ENCODE assay signal across 10 cellular contexts in the genomic region with DNA sequence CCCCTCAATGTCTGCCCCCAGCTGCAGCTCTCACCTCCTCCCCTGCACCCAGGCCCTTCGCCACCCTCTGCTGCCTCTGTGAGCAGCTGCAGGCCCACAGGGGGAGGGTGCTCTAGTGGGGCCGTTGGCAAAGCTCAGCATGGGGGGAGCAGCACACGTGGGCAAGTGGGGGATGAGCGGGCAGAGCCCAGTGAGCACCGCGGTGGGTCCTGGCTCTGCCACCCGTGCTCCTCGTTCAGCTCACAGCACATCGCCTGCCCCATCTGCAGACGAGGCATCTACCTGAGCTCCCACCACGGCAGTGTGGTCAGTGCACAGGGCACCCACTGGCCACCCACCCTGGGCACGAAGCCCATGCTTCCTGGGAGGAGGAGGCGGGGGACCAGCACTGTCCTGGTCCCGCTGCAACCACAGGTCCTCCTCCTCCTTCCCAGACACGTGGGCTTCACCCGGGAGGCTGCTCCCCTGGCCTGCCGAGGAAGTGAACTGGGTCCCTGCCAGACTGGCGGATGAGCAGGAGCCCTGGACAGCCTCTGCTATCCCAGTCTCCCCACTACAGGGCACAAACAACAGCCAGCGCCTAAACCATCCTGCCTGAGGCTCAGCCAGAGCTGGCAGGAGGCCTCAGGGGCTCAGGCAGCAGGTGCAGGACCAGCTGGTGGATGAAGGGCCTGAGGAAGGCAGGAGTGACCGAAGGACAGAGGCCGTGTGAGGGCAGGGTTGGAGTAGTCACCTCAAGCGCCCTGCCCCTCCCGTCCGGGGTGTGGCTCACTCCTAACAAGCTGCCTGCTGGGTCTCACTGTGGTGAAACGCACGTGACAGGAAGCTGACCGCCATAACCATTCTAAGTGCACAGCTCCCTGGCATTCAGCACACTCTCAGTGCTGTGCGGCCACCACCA.
DNase-seq lines count a peak whose midpoint lies in the region; ATAC-seq, FAIRE-seq and TF ChIP-seq lines count a peak whose summit lies in the region.
"Had no signal": no experiment of that assay in that cellular context is flagged by ENCODE, and none has a peak within 500 bp of the region (broad histone marks: within the 10 kb centered on the region; RNA-seq: fewer than 3 reads in every experiment).

No MANE protein-coding gene starts in this region.

- peak; percentile 39 to 82 for ATAC-seq in naive thymus-derived CD8-positive, alpha-beta T cell
- ATAC-seq in HG02840 (IDR thresholded peaks at IDR 0.05; ENCODE audit: low FRiP score, unreplicated experiment): no peak

- POLR2A ChIA-PET in naive thymus-derived CD8-positive, alpha-beta T cell (lab: Charles Lee): interaction anchor here (2.1 kb wide), 1 partner anchor 11 kb away, joined by 11 read pairs; no protein-coding TSS in a partner anchor

- H3K36me3 Mint-ChIP-seq in astrocyte (ENCODE audit: low read depth, unreplicated experiment): peaks cover 11% of the 10 kb centered on the region
- peaks cover 0 to 5% (median 0%) of the 10 kb centered on the region in 3 donors for H3K36me3 Mint-ChIP-seq in naive thymus-derived CD8-positive, alpha-beta T cell

- peaks cover 4% of the 10 kb centered on the region for H3K27me3 Mint-ChIP-seq in astrocyte (ENCODE audit: low read depth, unreplicated experiment)
- no peaks in the 10 kb centered on the region for H3K27me3 Mint-ChIP-seq in naive thymus-derived CD8-positive, alpha-beta T cell

- TF ChIP-seq CTCF in astrocyte (IDR thresholded peaks at IDR 0.05; ENCODE audit: insufficient read depth, low read depth, low read length): no peak

- peaks cover 2% of the 10 kb centered on the region for H3K4me1 ChIP-seq in astrocyte (ENCODE audit: insufficient read depth, low read length)

- H3K9ac ChIP-seq in astrocyte (ENCODE audit: low read length): no peak overlapping the region

- H3K9me3 Mint-ChIP-seq in astrocyte (ENCODE audit: unreplicated experiment): peaks cover 2% of the 10 kb centered on the region
- H3K9me3 Mint-ChIP-seq in naive thymus-derived CD8-positive, alpha-beta T cell: no peaks in the 10 kb centered on the region

- FAIRE-seq in astrocyte (lab: Jason Lieb, UNC): no peak
- FAIRE-seq: A204.1 had no signal

- H3K27ac Mint-ChIP-seq in astrocyte (ENCODE audit: unreplicated experiment): no peak overlapping the region
- H3K27ac Mint-ChIP-seq in naive thymus-derived CD8-positive, alpha-beta T cell: peak overlapping the region in 7 of 10 donors; percentile 21 to 88 (median 55)

- no peaks in the 10 kb centered on the region for H3K79me2 ChIP-seq in astrocyte (ENCODE audit: insufficient read depth, low read length)

- H3K4me3 ChIP-seq in astrocyte (ENCODE audit: insufficient read depth, low read depth, low read length): no peak overlapping the region
- H3K4me3 ChIP-seq: dorsolateral prefrontal cortex had no signal

- H3K27ac ChIP-seq in astrocyte (ENCODE audit: low read depth, low read length): no peak overlapping the region

- peaks cover 3% of the 10 kb centered on the region for H4K20me1 ChIP-seq in astrocyte (ENCODE audit: insufficient read depth, low read length)

- H3K4me1 Mint-ChIP-seq in astrocyte (ENCODE audit: low read depth, unreplicated experiment): no peaks in the 10 kb centered on the region
- H3K4me1 Mint-ChIP-seq in naive thymus-derived CD8-positive, alpha-beta T cell: peaks cover 6 to 24% (median 17%) of the 10 kb centered on the region in 4 donors

- no peak overlapping the region for H3K4me3 Mint-ChIP-seq in astrocyte (ENCODE audit: unreplicated experiment)
- peak overlapping the region in 2 of 10 donors; percentile 4 to 63 for H3K4me3 Mint-ChIP-seq in naive thymus-derived CD8-positive, alpha-beta T cell

- no peak overlapping the region for H3K4me2 ChIP-seq in astrocyte (ENCODE audit: low read length)

- H3K27me3 ChIP-seq in astrocyte (ENCODE audit: insufficient read depth, low read length): no peaks in the 10 kb centered on the region
- H3K27me3 ChIP-seq: dorsolateral prefrontal cortex had no signal

- no peaks in the 10 kb centered on the region for H3K9me3 ChIP-seq in astrocyte (ENCODE audit: insufficient read depth, low read depth, low read length)

- H2AFZ ChIP-seq in astrocyte (ENCODE audit: low read depth, low read length): no peak overlapping the region

- no peaks in the 10 kb centered on the region for H3K36me3 ChIP-seq in astrocyte (ENCODE audit: insufficient read depth, low read length)

- DNase-seq in DMS53 (lab: John Stamatoyannopoulos, UW): peak; percentile 65
- DNase-seq in DMS53 treated with DMSO at 0.1 percent for 48 hours (lab: John Stamatoyannopoulos, UW; ENCODE audit: unreplicated experiment): no peak
- peak; percentile 75 for DNase-seq in NCI-H2029 (lab: John Stamatoyannopoulos, UW)
- peak; percentile 19 for DNase-seq in astrocyte (ENCODE audit: low read depth)
- DNase-seq in naive thymus-derived CD8-positive, alpha-beta T cell: no peak
- DNase-seq in T-helper 9 cell: no peak
- DNase-seq in glomerular visceral epithelial cell (ENCODE audit: extremely low spot score): no peak

Comparison
In these comparisons a context has a peak if more than half of its experiments do, and no peak if none do; other contexts are left out.
1. DNase-seq: peak in DMS53 (single experiment), NCI-H2029 (single experiment) and astrocyte (single experiment); none in DMS53 treated with DMSO at 0.1 percent for 48 hours (single experiment), naive thymus-derived CD8-positive, alpha-beta T cell (0 of 10), T-helper 9 cell (single experiment) and glomerular visceral epithelial cell (single experiment).